ENCODE assay signal across 10 cellular contexts in genomic region chr11:126083829-126084607, GRCh38. TPM values are rescaled to one million over a fixed set of nuclear protein-coding genes. Genes with fewer than 3 reads are reported as not detected.
DNase-seq lines count a peak whose midpoint lies in the region; ATAC-seq and TF ChIP-seq lines count a peak whose summit lies in the region.
"Had no signal": no experiment of that assay in that cellular context is flagged by ENCODE, and none has a peak within 500 bp of the region (broad histone marks: within the 10 kb centered on the region; RNA-seq: fewer than 3 reads in every experiment).

No MANE protein-coding gene starts in this region.

- H3K4me1 ChIP-seq in SJCRH30 = peaks cover 42% of the 10 kb centered on the region

- H3K4me3 ChIP-seq in SJCRH30 (no peak overlapping the region), dorsolateral prefrontal cortex (no peak overlapping the region)
- H3K4me3 ChIP-seq: smooth muscle cell had no signal

- peak; percentile 11 for DNase-seq in activated CD4-positive, CD25-positive, alpha-beta regulatory T cell treated with anti-CD3 and anti-CD28 coated beads, Interleukin-2, amount 50 U/mL, for 16 hours (ENCODE audit: low read depth, low spot score)
- DNase-seq in activated CD4-positive, CD25-positive, alpha-beta regulatory T cell treated with anti-CD3 and anti-CD28 coated beads, Interleukin-2, amount 50 U/mL, for 72 hours = no peak
- DNase-seq in SJCRH30 = peak; percentile 51 to 78
- peak; percentile 49 for DNase-seq in stimulated activated CD8-positive, alpha-beta memory T cell treated with anti-CD3 and anti-CD28 coated beads, Interleukin-4, amount 100 ng/mL, for 48 hours
- DNase-seq in DMS114 treated with DMSO at 0.1 percent for 48 hours (lab: John Stamatoyannopoulos, UW; ENCODE audit: unreplicated experiment) = no peak
- no peak for DNase-seq in dorsolateral prefrontal cortex

- no peaks in the 10 kb centered on the region for H3K9me3 Mint-ChIP-seq in activated naive CD8-positive, alpha-beta T cell (ENCODE audit: low read depth)
- H3K9me3 Mint-ChIP-seq: type B pancreatic cell had no signal

- ATAC-seq in GM18498 (IDR thresholded peaks at IDR 0.05; ENCODE audit: unreplicated experiment) = no peak

- H3K27me3 Mint-ChIP-seq in activated naive CD8-positive, alpha-beta T cell = no peaks in the 10 kb centered on the region

- H3K27ac Mint-ChIP-seq in activated naive CD8-positive, alpha-beta T cell = peak overlapping the region; percentile 88
- H3K27ac Mint-ChIP-seq: type B pancreatic cell had no signal

- H3K27ac ChIP-seq in SJCRH30 (peak overlapping the region; percentile 39), dorsolateral prefrontal cortex (no peak overlapping the region)

- no peaks in the 10 kb centered on the region for H3K36me3 Mint-ChIP-seq in activated naive CD8-positive, alpha-beta T cell
- H3K36me3 Mint-ChIP-seq: type B pancreatic cell had no signal

- peak overlapping the region; percentile 73 for H3K4me3 Mint-ChIP-seq in activated naive CD8-positive, alpha-beta T cell
- H3K4me3 Mint-ChIP-seq: type B pancreatic cell had no signal

- H3K4me1 Mint-ChIP-seq in activated naive CD8-positive, alpha-beta T cell (ENCODE audit: low read depth) = peaks cover 22% of the 10 kb centered on the region

- intact Hi-C loops in dorsolateral prefrontal cortex (cut with DNase I) = no loop called here

- no peaks in the 10 kb centered on the region for H3K9me3 ChIP-seq in SJCRH30 (replicated peaks)

- no peak for TF ChIP-seq CTCF in dorsolateral prefrontal cortex (IDR thresholded peaks at IDR 0.05 in 54 of 56, conservative IDR thresholded peaks at IDR 0.05 in 2 of 56; ENCODE audit: low read depth in 1 of 56, partially characterized antibody in 56 of 56)

- H3K27me3 ChIP-seq in SJCRH30 (no peaks in the 10 kb centered on the region), dorsolateral prefrontal cortex (peaks cover 0 to 15% (median 0%) of the 10 kb centered on the region in 45 donors)

- no peaks in the 10 kb centered on the region for H3K36me3 ChIP-seq in SJCRH30

RNA-seq across cellular contexts. Expression of gene CDON, which starts 21.4 kb away (rescaled TPM):
- total RNA-seq in SJCRH30 (2014; rRNA removed; shearing (Covaris generic)) = 59.6 and 76.1 TPM in 2 replicates
- total RNA-seq in dorsolateral prefrontal cortex = 10 to 100 TPM; 10.0 to 38.0 (median 18.7) TPM

Comparison
In these comparisons a context has a peak if more than half of its experiments do, and no peak if none do; other contexts are left out.
1. DNase-seq: peak in activated CD4-positive, CD25-positive, alpha-beta regulatory T cell treated with anti-CD3 and anti-CD28 coated beads, Interleukin-2, amount 50 U/mL, for 16 hours (single experiment), SJCRH30 (2 of 2) and stimulated activated CD8-positive, alpha-beta memory T cell treated with anti-CD3 and anti-CD28 coated beads, Interleukin-4, amount 100 ng/mL, for 48 hours (single experiment); none in activated CD4-positive, CD25-positive, alpha-beta regulatory T cell treated with anti-CD3 and anti-CD28 coated beads, Interleukin-2, amount 50 U/mL, for 72 hours (single experiment), DMS114 treated with DMSO at 0.1 percent for 48 hours (single experiment) and dorsolateral prefrontal cortex (0 of 10).